ENCODE assay signal across 13 cellular contexts in genomic region chr18:79356435-79356834, GRCh38. TPM values are rescaled to one million over a fixed set of nuclear protein-coding genes. Genes with fewer than 3 reads are reported as not detected.
DNase-seq lines count a peak whose midpoint lies in the region; ATAC-seq, FAIRE-seq and TF ChIP-seq lines count a peak whose summit lies in the region.
"Had no signal": no experiment of that assay in that cellular context is flagged by ENCODE, and none has a peak within 500 bp of the region (broad histone marks: within the 10 kb centered on the region; RNA-seq: fewer than 3 reads in every experiment).

No MANE protein-coding gene starts in this region.

- in situ Hi-C loops in brain microvascular endothelial cell (cut with HindIII; ENCODE audit: low pct_ligation_motif_present, low sequenced_read_pairs) = no loop called here

- no peaks in the 10 kb centered on the region for H3K36me3 ChIP-seq in osteoblast (ENCODE audit: insufficient read depth, low read length)
- no peaks in the 10 kb centered on the region for H3K36me3 ChIP-seq in brain microvascular endothelial cell (replicated peaks)
- H3K36me3 ChIP-seq in spleen = peaks cover 0 to 57% (median 27%) of the 10 kb centered on the region in 6 donors

- no peaks in the 10 kb centered on the region for H3K9me3 ChIP-seq in osteoblast (ENCODE audit: low read depth, low read length)
- H3K9me3 ChIP-seq in spleen = no peaks in the 10 kb centered on the region

- no peak for TF ChIP-seq CTCF in GM20000 (IDR thresholded peaks at IDR 0.05; ENCODE audit: extremely low read depth, missing control alignments)
- TF ChIP-seq CTCF in osteoblast (IDR thresholded peaks at IDR 0.05; ENCODE audit: extremely low read depth, low read depth, low read length) = no peak
- TF ChIP-seq CTCF in brain microvascular endothelial cell (IDR thresholded peaks at IDR 0.05; ENCODE audit: low read depth, low read length, missing control alignments) = no peak
- no peak for TF ChIP-seq CTCF in spleen (IDR thresholded peaks at IDR 0.05 in 8 of 11, conservative IDR thresholded peaks at IDR 0.05 in 3 of 11)

- DNase-seq in GM18507 (ENCODE audit: extremely low spot score, insufficient read length, low read depth) (no peak), GM20000 (ENCODE audit: low spot score) (peak; percentile 31), NCI-H82 (lab: John Stamatoyannopoulos, UW) (no peak), osteoblast (ENCODE audit: insufficient read length, low spot score, missing footprints) (no peak), brain microvascular endothelial cell (no peak), spleen (no peak)
- DNase-seq: activated T-cell treated with anti-CD3 and anti-CD28 coated beads, Interleukin-2, amount 50 U/mL, for 72 hours; left colon; NCI-H1105 treated with DMSO at 0.1 percent for 48 hours; PC-9; stimulated activated CD4-positive, alpha-beta T cell treated with anti-CD3 and anti-CD28 coated beads, Interleukin-4, amount 100 ng/mL, for 4 hours had no signal

- no peaks in the 10 kb centered on the region for H4K20me1 ChIP-seq in osteoblast (ENCODE audit: insufficient read depth, low read length)

- H3K4me3 ChIP-seq in osteoblast (ENCODE audit: insufficient read depth, low read length) = no peak overlapping the region
- H3K4me3 ChIP-seq in brain microvascular endothelial cell (ENCODE audit: low read depth, low read length) = no peak overlapping the region
- H3K4me3 ChIP-seq in spleen = no peak overlapping the region
- H3K4me3 ChIP-seq: PC-9 had no signal

- 80 to 93% (median 82%) methylated on average over 5 of the region's 5 CpGs for WGBS in spleen, 5 donors

- no peak for TF ChIP-seq POLR2A in spleen (IDR thresholded peaks at IDR 0.05)

- H2AFZ ChIP-seq in osteoblast (ENCODE audit: low read length) = no peak overlapping the region
- H2AFZ ChIP-seq: PC-9 had no signal

- peaks cover 1% of the 10 kb centered on the region for H3K4me1 ChIP-seq in osteoblast (ENCODE audit: insufficient read depth, low read length)
- H3K4me1 ChIP-seq in spleen = no peaks in the 10 kb centered on the region

- ATAC-seq in HG02885 (IDR thresholded peaks at IDR 0.05; ENCODE audit: poor library complexity, unreplicated experiment) (peak; percentile 94), HG03571 (IDR thresholded peaks at IDR 0.05; ENCODE audit: unreplicated experiment) (peak; percentile 95)
- ATAC-seq: activated T-cell treated with anti-CD3 and anti-CD28 coated beads, Interleukin-2, amount 50 U/mL, for 72 hours; left colon had no signal

- no peaks in the 10 kb centered on the region for H3K27me3 ChIP-seq in osteoblast (ENCODE audit: insufficient read depth, low read length)
- no peaks in the 10 kb centered on the region for H3K27me3 ChIP-seq in brain microvascular endothelial cell (replicated peaks)
- no peaks in the 10 kb centered on the region for H3K27me3 ChIP-seq in spleen (replicated peaks in 1 of 7)

- intact Hi-C loops in spleen (cut with DNase I; ENCODE audit: low total_unique reads) = no loop called here

- peak; percentile 79 for FAIRE-seq in GM18507 (lab: Jason Lieb, UNC)

- no peak overlapping the region for H3K4me2 ChIP-seq in osteoblast (ENCODE audit: insufficient read depth, low read length)
- H3K4me2 ChIP-seq: PC-9 had no signal

- H3K27ac ChIP-seq in osteoblast (ENCODE audit: low read depth, low read length) (no peak overlapping the region), brain microvascular endothelial cell (no peak overlapping the region), spleen (no peak overlapping the region)
- H3K27ac ChIP-seq: PC-9 had no signal

- no peaks in the 10 kb centered on the region for H3K79me2 ChIP-seq in osteoblast (ENCODE audit: insufficient read depth, low read length)

RNA-seq across cellular contexts. Expression of gene NFATC1, which starts 39.3 kb away (rescaled TPM):
- total RNA-seq in osteoblast = 5.3 and 6.2 TPM in 2 replicates
- total RNA-seq in spleen = 10 to 100 TPM; 38.6 to 64.9 (median 56.1) TPM
- polyA plus RNA-seq in spleen = 10 to 100 TPM; 20.7 to 36.4 (median 30.0) TPM
